2 cellular contexts compared by ENCODE assay signal in the genomic region with DNA sequence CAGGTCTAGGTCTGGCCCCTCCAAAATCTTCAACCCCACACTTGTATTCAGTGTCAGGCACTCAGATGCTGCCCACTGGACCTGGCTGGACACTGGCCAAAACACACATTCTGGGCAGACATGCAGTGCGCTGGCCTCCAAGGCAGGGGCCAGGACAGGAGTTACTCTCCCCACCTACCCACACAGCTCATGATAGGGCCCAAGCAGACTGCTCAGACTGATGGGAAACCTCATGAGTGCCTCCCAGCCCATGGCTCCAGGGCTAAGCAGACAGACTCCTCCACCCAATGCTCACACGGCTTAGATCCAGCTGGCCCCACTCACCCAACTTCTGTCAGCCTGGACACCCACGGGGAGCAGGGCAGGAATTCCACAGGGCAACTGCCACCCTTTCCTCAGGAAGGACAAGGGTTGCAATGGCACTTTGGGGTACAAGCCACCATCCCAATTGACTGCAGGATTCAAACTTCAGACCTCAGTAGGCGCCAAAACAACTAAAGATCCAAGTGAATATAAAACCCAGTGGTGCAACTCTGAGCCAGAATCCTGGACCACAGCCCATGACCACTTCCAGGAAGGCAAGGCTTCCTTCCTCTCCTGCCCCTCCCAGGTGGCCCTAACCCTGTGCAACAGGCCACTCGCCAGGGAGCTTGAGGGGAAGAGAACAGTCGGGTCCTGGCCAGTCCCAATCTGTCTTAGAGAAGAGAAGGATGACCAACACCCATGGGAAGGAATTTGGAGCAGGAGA.
TF ChIP-seq lines count a peak whose summit lies in the region.

No MANE protein-coding gene starts in this region.

TF ChIP-seq in IMR-90, 13 proteins besides CTCF, POLR2A, EP300 and RAD21:
- no peak for TF ChIP-seq MAFK (IDR thresholded peaks at IDR 0.05; ENCODE audit: low read depth, low read length)
- no peak for TF ChIP-seq NFE2L2 (IDR thresholded peaks at IDR 0.05; ENCODE audit: low read depth, low read length)
- no peak for TF ChIP-seq MAZ (IDR thresholded peaks at IDR 0.05; ENCODE audit: borderline replicate concordance, low read depth, low read length)
- no peak for TF ChIP-seq SMC3 (IDR thresholded peaks at IDR 0.05; ENCODE audit: low read depth, low read length)
- no peak for TF ChIP-seq RCOR1 (IDR thresholded peaks at IDR 0.05; ENCODE audit: insufficient replicate concordance, low read length)
- TF ChIP-seq USF2 (IDR thresholded peaks at IDR 0.05; ENCODE audit: low read depth, low read length), result no peak
- TF ChIP-seq ELK1 (IDR thresholded peaks at IDR 0.05; ENCODE audit: borderline replicate concordance, low read depth, low read length), result no peak
- no peak for TF ChIP-seq MXI1 (IDR thresholded peaks at IDR 0.05; ENCODE audit: borderline replicate concordance, low read depth, low read length)

TF ChIP-seq in H1, 55 proteins besides CTCF, POLR2A, EP300 and RAD21:
- peak; percentile 15 for TF ChIP-seq RNF2 (IDR thresholded peaks at IDR 0.05; ENCODE audit: borderline replicate concordance, low read depth, low read length, missing control alignments, poor library complexity, severe bottlenecking)
- TF ChIP-seq TEAD4 (IDR thresholded peaks at IDR 0.05; ENCODE audit: low read depth, low read length), result no peak
